Comparison of ENCODE assay signal across 24 cellular contexts in genomic region chr2:101814752-101815151, GRCh38.
"Had no signal": no experiment of that assay in that cellular context is flagged by ENCODE, and none has a peak within 500 bp of the region (broad histone marks: within the 10 kb centered on the region; RNA-seq: fewer than 3 reads in every experiment).

No MANE protein-coding gene starts in this region.

- DNase-seq: activated CD4-positive, alpha-beta T cell treated with anti-CD3 and anti-CD28 coated beads, Interleukin-2, amount 10 ng/mL, durations not matched to agents 7 days and 5 days; activated CD8-positive, alpha-beta memory T cell treated with anti-CD3 and anti-CD28 coated beads, Interleukin-2, amount 10 ng/mL, durations not matched to agents 7 days and 5 days; activated CD8-positive, alpha-beta T cell treated with anti-CD3 and anti-CD28 coated beads for 36 hours; activated naive CD4-positive, alpha-beta T cell treated with Interleukin-2 at 50 U/mL for 16 hours; activated T-cell treated with anti-CD3 and anti-CD28 coated beads for 4 hours; aorta; brain microvascular endothelial cell; caudate nucleus; effector CD8-positive, alpha-beta T cell; erythroblast; foreskin melanocyte; hippocampal formation; kidney glomerular epithelial cell; mesenchymal stem cell; nucleus accumbens; right cardiac atrium; stimulated activated CD4-positive, alpha-beta T cell treated with anti-CD3 and anti-CD28 coated beads, Interleukin-4, amount 100 ng/mL, for 24 hours; stimulated activated naive CD8-positive, alpha-beta T cell treated with anti-CD3 and anti-CD28 coated beads, Interleukin-15, Interleukin-2, amounts not matched to agents 100 U/mL and 50 U/mL, for 24 hours; T-helper 2 cell; uterus had no signal

- H3K9ac ChIP-seq: parathyroid adenoma had no signal

- H3K9me3 Mint-ChIP-seq: activated CD8-positive, alpha-beta T cell treated with anti-CD3 and anti-CD28 coated beads for 36 hours; dendritic cell treated with granulocyte-macrophage colony-stimulating factor and Interleukin-4, amounts not matched to agents 40 ng/mL and 50 ng/mL, for 4 days had no signal

- H3K27ac Mint-ChIP-seq: activated CD4-positive, alpha-beta T cell treated with anti-CD3 and anti-CD28 coated beads, Interleukin-2, amount 10 ng/mL, durations not matched to agents 7 days and 5 days; activated CD8-positive, alpha-beta memory T cell treated with anti-CD3 and anti-CD28 coated beads, Interleukin-2, amount 10 ng/mL, durations not matched to agents 7 days and 5 days; activated CD8-positive, alpha-beta T cell treated with anti-CD3 and anti-CD28 coated beads for 36 hours; dendritic cell treated with granulocyte-macrophage colony-stimulating factor and Interleukin-4, amounts not matched to agents 40 ng/mL and 50 ng/mL, for 4 days had no signal

- H3K27ac ChIP-seq: brain microvascular endothelial cell, parathyroid adenoma, tibial nerve, uterus had no signal

- H2AFZ ChIP-seq: parathyroid adenoma had no signal

- ATAC-seq: activated CD4-positive, CD25-positive, alpha-beta regulatory T cell treated with anti-CD3 and anti-CD28 coated beads, Interleukin-2, amount 50 U/mL, for 24 hours; activated CD8-positive, alpha-beta memory T cell treated with anti-CD3 and anti-CD28 coated beads, Interleukin-2, amount 10 ng/mL, durations not matched to agents 7 days and 5 days; activated CD8-positive, alpha-beta T cell treated with anti-CD3 and anti-CD28 coated beads for 36 hours; right cardiac atrium; stimulated activated naive CD8-positive, alpha-beta T cell treated with anti-CD3 and anti-CD28 coated beads, Interleukin-15, Interleukin-2, amounts not matched to agents 100 U/mL and 50 U/mL, for 24 hours had no signal

- H3K4me3 ChIP-seq: tibial nerve, uterus had no signal

- H3K9me3 ChIP-seq: tibial nerve, uterus had no signal

- H3K4me3 Mint-ChIP-seq: activated CD4-positive, alpha-beta T cell treated with anti-CD3 and anti-CD28 coated beads, Interleukin-2, amount 10 ng/mL, durations not matched to agents 7 days and 5 days; activated CD8-positive, alpha-beta memory T cell treated with anti-CD3 and anti-CD28 coated beads, Interleukin-2, amount 10 ng/mL, durations not matched to agents 7 days and 5 days; activated CD8-positive, alpha-beta T cell treated with anti-CD3 and anti-CD28 coated beads for 36 hours; dendritic cell treated with granulocyte-macrophage colony-stimulating factor and Interleukin-4, amounts not matched to agents 40 ng/mL and 50 ng/mL, for 4 days had no signal

- H3K27me3 ChIP-seq: brain microvascular endothelial cell, tibial nerve, uterus had no signal

- H3K27me3 Mint-ChIP-seq: activated CD4-positive, alpha-beta T cell treated with anti-CD3 and anti-CD28 coated beads, Interleukin-2, amount 10 ng/mL, durations not matched to agents 7 days and 5 days; activated CD8-positive, alpha-beta memory T cell treated with anti-CD3 and anti-CD28 coated beads, Interleukin-2, amount 10 ng/mL, durations not matched to agents 7 days and 5 days; activated CD8-positive, alpha-beta T cell treated with anti-CD3 and anti-CD28 coated beads for 36 hours; dendritic cell treated with granulocyte-macrophage colony-stimulating factor and Interleukin-4, amounts not matched to agents 40 ng/mL and 50 ng/mL, for 4 days had no signal

- H3K36me3 ChIP-seq: brain microvascular endothelial cell, tibial nerve, uterus had no signal
